16 cellular contexts compared by ENCODE assay signal in genomic region chr6:40535784-40536380, GRCh38. TPM values are rescaled to one million over a fixed set of nuclear protein-coding genes. Genes with fewer than 3 reads are reported as not detected.
DNase-seq lines count a peak whose midpoint lies in the region; ATAC-seq and TF ChIP-seq lines count a peak whose summit lies in the region.
"Had no signal": no experiment of that assay in that cellular context is flagged by ENCODE, and none has a peak within 500 bp of the region (broad histone marks: within the 10 kb centered on the region; RNA-seq: fewer than 3 reads in every experiment).

No MANE protein-coding gene starts in this region.

- no peak overlapping the region for H3K4me3 ChIP-seq in right atrium auricular region
- H3K4me3 ChIP-seq in neural progenitor cell, result no peak overlapping the region

- no peak for ATAC-seq in Right ventricle myocardium inferior
- no peak for ATAC-seq in activated CD4-positive, alpha-beta T cell treated with anti-CD3 and anti-CD28 coated beads for 36 hours
- ATAC-seq: CD8-positive, alpha-beta T cell had no signal

- CTCF ChIA-PET in activated CD4-positive, alpha-beta T cell treated with anti-CD3 and anti-CD28 coated beads for 36 hours (lab: Charles Lee), result no interaction called here

- H3K9me3 Mint-ChIP-seq in neural progenitor cell, result no peaks in the 10 kb centered on the region
- H3K9me3 Mint-ChIP-seq in activated CD4-positive, alpha-beta T cell treated with anti-CD3 and anti-CD28 coated beads for 36 hours (ENCODE audit: low read depth), result no peaks in the 10 kb centered on the region
- H3K9me3 Mint-ChIP-seq: CD14-positive monocyte; CD8-positive, alpha-beta T cell had no signal

- H4K20me1 ChIP-seq in neural progenitor cell (ENCODE audit: low read depth), result no peaks in the 10 kb centered on the region

- H3K4me1 ChIP-seq in right atrium auricular region, result no peaks in the 10 kb centered on the region
- peaks cover 16% of the 10 kb centered on the region for H3K4me1 ChIP-seq in neural progenitor cell

- H3K27me3 Mint-ChIP-seq in neural progenitor cell (ENCODE audit: insufficient read depth, low read depth), result peaks cover 3% of the 10 kb centered on the region
- peaks cover 2% of the 10 kb centered on the region for H3K27me3 Mint-ChIP-seq in activated CD4-positive, alpha-beta T cell treated with anti-CD3 and anti-CD28 coated beads for 36 hours

- no peak overlapping the region for H3K27ac ChIP-seq in right atrium auricular region
- no peak overlapping the region for H3K27ac ChIP-seq in neural progenitor cell
- H3K27ac ChIP-seq in substantia nigra (ENCODE audit: low read depth, low read length, poor library complexity, severe bottlenecking), result no peak overlapping the region

- H3K27me3 ChIP-seq in right atrium auricular region, result no peaks in the 10 kb centered on the region
- H3K27me3 ChIP-seq in neural progenitor cell, result no peaks in the 10 kb centered on the region

- DNase-seq in Right ventricle myocardium inferior (ENCODE audit: missing footprints) (peak; percentile 9), right atrium auricular region (ENCODE audit: low spot score) (no peak), RPMI8226 (peak; percentile 72), neural progenitor cell (ENCODE audit: low spot score) (no peak), activated gamma-delta T cell treated with Interleukin-2 at 50 U/mL for 16 hours (no peak), substantia nigra (lab: John Stamatoyannopoulos, UW) (no peak)
- DNase-seq in activated CD4-positive, alpha-beta T cell treated with anti-CD3 and anti-CD28 coated beads for 36 hours, result no peak
- DNase-seq: 8988T; CD8-positive, alpha-beta T cell; DMS153; DMS79 treated with DMSO at 0.1 percent for 48 hours; EL; IMR-90 had no signal

- H3K36me3 ChIP-seq in right atrium auricular region, result no peaks in the 10 kb centered on the region
- no peaks in the 10 kb centered on the region for H3K36me3 ChIP-seq in neural progenitor cell

- no peaks in the 10 kb centered on the region for H3K36me3 Mint-ChIP-seq in neural progenitor cell
- H3K36me3 Mint-ChIP-seq in activated CD4-positive, alpha-beta T cell treated with anti-CD3 and anti-CD28 coated beads for 36 hours (ENCODE audit: low read depth), result no peaks in the 10 kb centered on the region
- H3K36me3 Mint-ChIP-seq: CD14-positive monocyte; CD8-positive, alpha-beta T cell had no signal

- intact Hi-C loops in Right ventricle myocardium inferior (cut with DNase I), result no loop called here
- intact Hi-C loops in activated CD4-positive, alpha-beta T cell treated with anti-CD3 and anti-CD28 coated beads for 36 hours (cut with DNase I, micrococcal nuclease), result no loop called here

- TF ChIP-seq CTCF in right atrium auricular region (IDR thresholded peaks at IDR 0.05) (no peak), neural progenitor cell (IDR thresholded peaks at IDR 0.05) (no peak)

- H3K4me2 ChIP-seq in neural progenitor cell, result no peak overlapping the region

- no peak overlapping the region for H2AFZ ChIP-seq in neural progenitor cell (replicated peaks)

- H3K9me3 ChIP-seq in right atrium auricular region, result no peaks in the 10 kb centered on the region
- H3K9me3 ChIP-seq in neural progenitor cell (ENCODE audit: low read depth), result no peaks in the 10 kb centered on the region

- POLR2A ChIA-PET in activated CD4-positive, alpha-beta T cell treated with anti-CD3 and anti-CD28 coated beads for 36 hours (lab: Charles Lee), result no interaction called here

- no peaks in the 10 kb centered on the region for H3K4me1 Mint-ChIP-seq in neural progenitor cell
- H3K4me1 Mint-ChIP-seq in activated CD4-positive, alpha-beta T cell treated with anti-CD3 and anti-CD28 coated beads for 36 hours, result no peaks in the 10 kb centered on the region
- H3K4me1 Mint-ChIP-seq: B cell, CD14-positive monocyte had no signal

- no peaks in the 10 kb centered on the region for H3K79me2 ChIP-seq in neural progenitor cell (ENCODE audit: low read depth)

- no peaks in the 10 kb centered on the region for H3F3A ChIP-seq in neural progenitor cell (ENCODE audit: low read depth)

- no peak overlapping the region for H3K4me3 Mint-ChIP-seq in neural progenitor cell
- H3K4me3 Mint-ChIP-seq in activated CD4-positive, alpha-beta T cell treated with anti-CD3 and anti-CD28 coated beads for 36 hours, result no peak overlapping the region
- H3K4me3 Mint-ChIP-seq: B cell; CD14-positive monocyte; CD8-positive, alpha-beta T cell had no signal

- peak overlapping the region; percentile 2 for H3K27ac Mint-ChIP-seq in neural progenitor cell
- H3K27ac Mint-ChIP-seq in activated CD4-positive, alpha-beta T cell treated with anti-CD3 and anti-CD28 coated beads for 36 hours, result no peak overlapping the region
- H3K27ac Mint-ChIP-seq: B cell; CD14-positive monocyte; CD8-positive, alpha-beta T cell had no signal

- H3K9ac ChIP-seq in neural progenitor cell, result no peak overlapping the region

RNA-seq across cellular contexts. Expression of gene LRFN2, which starts 51.3 kb away (rescaled TPM):
- total RNA-seq in Right ventricle myocardium inferior, result not detected
- not detected for total RNA-seq in right atrium auricular region
- total RNA-seq in neural progenitor cell (ENCODE audit: low replicate concordance), result 0.40 TPM in 1 of 2 replicates, not detected in the other
- not detected for total RNA-seq in activated CD4-positive, alpha-beta T cell treated with anti-CD3 and anti-CD28 coated beads for 36 hours
- total RNA-seq: B cell, HT-29, IMR-90 had no signal

Comparison
In these comparisons a context has a peak if more than half of its experiments do, and no peak if none do; other contexts are left out.
1. DNase-seq: peak in Right ventricle myocardium inferior (single experiment) and RPMI8226 (single experiment); none in right atrium auricular region (single experiment), neural progenitor cell (single experiment), activated gamma-delta T cell treated with Interleukin-2 at 50 U/mL for 16 hours (single experiment), activated CD4-positive, alpha-beta T cell treated with anti-CD3 and anti-CD28 coated beads for 36 hours (single experiment) and substantia nigra (0 of 49).